Comparison of ENCODE assay signal across 8 cellular contexts in genomic region chr19:19644054-19644388, GRCh38. TPM values are rescaled to one million over a fixed set of nuclear protein-coding genes. Genes with fewer than 3 reads are reported as not detected.
A peak's percentile ranks its signal among the peaks of the same experiment; 100 is the strongest.
DNase-seq lines count a peak whose midpoint lies in the region; ATAC-seq, FAIRE-seq and TF ChIP-seq lines count a peak whose summit lies in the region.

No MANE protein-coding gene starts in this region.

- intact Hi-C loops in pancreas (cut with DNase I) = loop anchor here in 1 of 3 donors (5.0 kb wide), 1 partner anchor 112 kb away; no protein-coding TSS in a partner anchor

- WGBS in pancreas, 2 donors = 24 to 25% methylated on average over 5 of the region's 5 CpGs

- peaks cover 18% of the 10 kb centered on the region for H3K79me2 ChIP-seq in DND-41 (ENCODE audit: insufficient read depth, low read length)
- H3K79me2 ChIP-seq in OCI-LY3 (ENCODE audit: low read length) = peaks cover 22% of the 10 kb centered on the region

- H3K27ac ChIP-seq in DND-41 (ENCODE audit: low read length) (peak overlapping the region; percentile 95), OCI-LY3 (ENCODE audit: low read length) (peak overlapping the region; percentile 94), pancreas (peak overlapping the region in 3 of 4 donors; percentile 47 to 69 (median 52))

- H3K4me3 ChIP-seq in DND-41 (ENCODE audit: low read depth in 1 of 2, low read length in 2 of 2) (peak overlapping the region; percentile 93 to 98; a peak in 3 of 4 replicates), OCI-LY3 (ENCODE audit: low read length) (peak overlapping the region; percentile 90), endocrine pancreas (ENCODE audit: control insufficient read depth, insufficient read depth, low read length) (no peak overlapping the region), pancreas (peak overlapping the region in 3 of 4 donors; percentile 30 to 87 (median 80))

- ATAC-seq in DND-41 (ENCODE audit: insufficient read depth, low read depth) (no peak), pancreas (no peak)

- H3K4me2 ChIP-seq in DND-41 (ENCODE audit: insufficient read depth, low read length) (peak overlapping the region; percentile 98), OCI-LY3 (ENCODE audit: low read length) (peak overlapping the region; percentile 98)

- peaks cover 10% of the 10 kb centered on the region; the same call in 1 of the 2 replicates for H4K20me1 ChIP-seq in DND-41 (ENCODE audit: insufficient read depth, low read length)
- no peaks in the 10 kb centered on the region for H4K20me1 ChIP-seq in OCI-LY3 (ENCODE audit: insufficient read depth, low read length)

- no peak for DNase-seq in DND-41
- DNase-seq in pancreas = no peak
- DNase-seq in NCI-H1694 (lab: John Stamatoyannopoulos, UW) = no peak
- DNase-seq in AG08396 (ENCODE audit: low spot score) = no peak
- no peak for DNase-seq in DMS53 (lab: John Stamatoyannopoulos, UW)
- no peak for DNase-seq in central memory CD4-positive, alpha-beta T cell

- H3K36me3 ChIP-seq in DND-41 (ENCODE audit: insufficient read depth, low read length) (peaks cover 53% of the 10 kb centered on the region), OCI-LY3 (replicated peaks; ENCODE audit: low read depth, low read length) (peaks cover 52% of the 10 kb centered on the region), endocrine pancreas (ENCODE audit: control insufficient read depth, insufficient read depth, low read length) (no peaks in the 10 kb centered on the region), pancreas (peaks cover 0 to 22% (median 20%) of the 10 kb centered on the region in 3 donors)

- H3K9me3 ChIP-seq in DND-41 (ENCODE audit: insufficient read depth, low read length, severe bottlenecking) (no peaks in the 10 kb centered on the region), OCI-LY3 (ENCODE audit: insufficient read depth, low read length) (no peaks in the 10 kb centered on the region), endocrine pancreas (ENCODE audit: control insufficient read depth, low read length) (no peaks in the 10 kb centered on the region), pancreas (no peaks in the 10 kb centered on the region)

- H3K4me1 ChIP-seq in DND-41 (ENCODE audit: insufficient read depth, low read length) (peaks cover 22% of the 10 kb centered on the region), OCI-LY3 (ENCODE audit: low read length) (peaks cover 16% of the 10 kb centered on the region), endocrine pancreas (ENCODE audit: control insufficient read depth, insufficient read depth, low read length) (no peaks in the 10 kb centered on the region), pancreas (no peaks in the 10 kb centered on the region)

- peak overlapping the region; percentile 95 for H3K9ac ChIP-seq in DND-41 (ENCODE audit: low read depth, low read length)
- peak overlapping the region; percentile 99 for H3K9ac ChIP-seq in OCI-LY3 (ENCODE audit: low read length)
- peak overlapping the region; percentile 66 for H3K9ac ChIP-seq in endocrine pancreas (ENCODE audit: control insufficient read depth, insufficient read depth, low read length)

- TF ChIP-seq CTCF in DND-41 (IDR thresholded peaks at IDR 0.05; ENCODE audit: borderline replicate concordance, extremely low read depth, low read length, poor library complexity, severe bottlenecking) (no peak), OCI-LY3 (IDR thresholded peaks at IDR 0.05; ENCODE audit: low read depth, low read length) (0 out of 2 replicates have a peak, but pooled peaks have one; percentile 3), pancreas (IDR thresholded peaks at IDR 0.05) (peak in 1 of 4 donors; percentile 14)

- H2AFZ ChIP-seq in DND-41 (ENCODE audit: low read depth, low read length) (no peak overlapping the region; the same call in 1 of the 2 replicates), OCI-LY3 (ENCODE audit: low read depth, low read length) (no peak overlapping the region)

- H3K27me3 ChIP-seq in DND-41 (ENCODE audit: insufficient read depth, low read length, poor library complexity) = no peaks in the 10 kb centered on the region
- no peaks in the 10 kb centered on the region for H3K27me3 ChIP-seq in OCI-LY3 (ENCODE audit: low read depth, low read length)
- no peaks in the 10 kb centered on the region for H3K27me3 ChIP-seq in endocrine pancreas (ENCODE audit: control insufficient read depth, insufficient read depth, low read length)
- no peaks in the 10 kb centered on the region for H3K27me3 ChIP-seq in pancreas

- no peak for FAIRE-seq in pancreas (lab: Jason Lieb, UNC)

RNA-seq across cellular contexts. Expression of gene GMIP, which starts 0.6 kb away (rescaled TPM):
- total RNA-seq in pancreas = 10 to 100 TPM in 1 of 6 donors, 1 to 10 TPM in 5; 5.4 to 16.4 (median 6.6) TPM
- polyA plus RNA-seq in pancreas = 10 to 100 TPM in 1 of 2 donors, 1 to 10 TPM in 1; 3.5 to 10.5 TPM

RNA-seq across cellular contexts. Expression of gene LPAR2, which starts 16.0 kb away (rescaled TPM):
- 10 to 100 TPM in 4 of 6 donors, 1 to 10 TPM in 2; 9.6 to 16.1 (median 10.7) TPM for total RNA-seq in pancreas
- 10 to 100 TPM; 24.2 to 28.6 TPM for polyA plus RNA-seq in pancreas

RNA-seq across cellular contexts. Expression of gene ATP13A1, which starts 19.5 kb away (rescaled TPM):
- 10 to 100 TPM; 24.9 to 46.2 (median 33.6) TPM for total RNA-seq in pancreas
- polyA plus RNA-seq in pancreas = 10 to 100 TPM; 63.8 to 77.3 TPM

RNA-seq across cellular contexts. Expression of gene ZNF101, which starts 24.6 kb away (rescaled TPM):
- total RNA-seq in pancreas = 1 to 10 TPM; 3.3 to 7.1 (median 4.3) TPM
- polyA plus RNA-seq in pancreas = 1 to 10 TPM; 5.2 to 5.4 TPM

RNA-seq across cellular contexts. Expression of gene PBX4, which starts 25.5 kb away (rescaled TPM):
- total RNA-seq in pancreas = under 1 TPM; 0.18 to 0.53 (median 0.43) TPM
- polyA plus RNA-seq in pancreas = 1 to 10 TPM; 3.9 to 4.0 TPM
